In genomic region chr11:46625406-46625805, GRCh38 we compare ENCODE assay signal across 20 cellular contexts.
"Had no signal": no experiment of that assay in that cellular context is flagged by ENCODE, and none has a peak within 500 bp of the region (broad histone marks: within the 10 kb centered on the region; RNA-seq: fewer than 3 reads in every experiment).

No MANE protein-coding gene starts in this region.

- H3K27me3 ChIP-seq: left lung, tibial artery had no signal

- H3K27ac ChIP-seq: left lung, tibial artery had no signal

- DNase-seq: activated CD4-positive, alpha-beta memory T cell treated with anti-CD3 and anti-CD28 coated beads, Interleukin-2, amount 10 ng/mL, durations not matched to agents 7 days and 5 days; activated CD4-positive, alpha-beta T cell treated with anti-CD3 and anti-CD28 coated beads for 4 hours; activated gamma-delta T cell treated with Interleukin-2 at 50 U/mL for 16 hours; activated T-cell treated with anti-CD3 and anti-CD28 coated beads, Interleukin-2, amount 50 U/mL, for 4 hours; effector CD8-positive, alpha-beta T cell; foreskin fibroblast; glutamatergic neuron; kidney; left lung; mammary epithelial cell; naive B cell; stimulated activated CD4-positive, alpha-beta T cell treated with anti-CD3 and anti-CD28 coated beads, Interleukin-12 subunit alpha, Interleukin-12 subunit beta, amount 100 ng/mL, for 4 hours; stimulated activated CD4-positive, alpha-beta T cell treated with anti-CD3 and anti-CD28 coated beads, Interleukin-1b, Interleukin-23, amount 100 ng/mL, for 48 hours; stimulated activated naive CD4-positive, alpha-beta T cell treated with Interleukin-2 at 50 U/mL for 16 hours; substantia nigra; SW 1271; tibial artery had no signal

- H3K27me3 Mint-ChIP-seq: activated CD4-positive, alpha-beta memory T cell treated with anti-CD3 and anti-CD28 coated beads, Interleukin-2, amount 10 ng/mL, durations not matched to agents 7 days and 5 days; activated naive CD8-positive, alpha-beta T cell; dendritic cell treated with granulocyte-macrophage colony-stimulating factor and Interleukin-4, amounts not matched to agents 40 ng/mL and 50 ng/mL, for 4 days; naive B cell had no signal

- H3K4me3 Mint-ChIP-seq: activated CD4-positive, alpha-beta memory T cell treated with anti-CD3 and anti-CD28 coated beads, Interleukin-2, amount 10 ng/mL, durations not matched to agents 7 days and 5 days; activated naive CD8-positive, alpha-beta T cell; activated T-cell treated with anti-CD3 and anti-CD28 coated beads, Interleukin-2, amount 50 U/mL, for 4 hours; dendritic cell treated with granulocyte-macrophage colony-stimulating factor and Interleukin-4, amounts not matched to agents 40 ng/mL and 50 ng/mL, for 4 days; neural crest cell had no signal

- H3K4me1 Mint-ChIP-seq: neural crest cell had no signal

- H3K9me3 Mint-ChIP-seq: activated CD4-positive, alpha-beta memory T cell treated with anti-CD3 and anti-CD28 coated beads, Interleukin-2, amount 10 ng/mL, durations not matched to agents 7 days and 5 days; activated T-cell treated with anti-CD3 and anti-CD28 coated beads, Interleukin-2, amount 50 U/mL, for 4 hours; dendritic cell treated with granulocyte-macrophage colony-stimulating factor and Interleukin-4, amounts not matched to agents 40 ng/mL and 50 ng/mL, for 4 days; naive B cell; neural crest cell had no signal

- ATAC-seq: activated T-cell treated with anti-CD3 and anti-CD28 coated beads, Interleukin-2, amount 50 U/mL, for 4 hours; left lung had no signal

- H3K9me3 ChIP-seq: left lung, tibial artery had no signal

- H3K4me3 ChIP-seq: left lung, tibial artery had no signal

- H3K27ac Mint-ChIP-seq: activated CD4-positive, alpha-beta memory T cell treated with anti-CD3 and anti-CD28 coated beads, Interleukin-2, amount 10 ng/mL, durations not matched to agents 7 days and 5 days; dendritic cell treated with granulocyte-macrophage colony-stimulating factor and Interleukin-4, amounts not matched to agents 40 ng/mL and 50 ng/mL, for 4 days had no signal
